In the genomic region with DNA sequence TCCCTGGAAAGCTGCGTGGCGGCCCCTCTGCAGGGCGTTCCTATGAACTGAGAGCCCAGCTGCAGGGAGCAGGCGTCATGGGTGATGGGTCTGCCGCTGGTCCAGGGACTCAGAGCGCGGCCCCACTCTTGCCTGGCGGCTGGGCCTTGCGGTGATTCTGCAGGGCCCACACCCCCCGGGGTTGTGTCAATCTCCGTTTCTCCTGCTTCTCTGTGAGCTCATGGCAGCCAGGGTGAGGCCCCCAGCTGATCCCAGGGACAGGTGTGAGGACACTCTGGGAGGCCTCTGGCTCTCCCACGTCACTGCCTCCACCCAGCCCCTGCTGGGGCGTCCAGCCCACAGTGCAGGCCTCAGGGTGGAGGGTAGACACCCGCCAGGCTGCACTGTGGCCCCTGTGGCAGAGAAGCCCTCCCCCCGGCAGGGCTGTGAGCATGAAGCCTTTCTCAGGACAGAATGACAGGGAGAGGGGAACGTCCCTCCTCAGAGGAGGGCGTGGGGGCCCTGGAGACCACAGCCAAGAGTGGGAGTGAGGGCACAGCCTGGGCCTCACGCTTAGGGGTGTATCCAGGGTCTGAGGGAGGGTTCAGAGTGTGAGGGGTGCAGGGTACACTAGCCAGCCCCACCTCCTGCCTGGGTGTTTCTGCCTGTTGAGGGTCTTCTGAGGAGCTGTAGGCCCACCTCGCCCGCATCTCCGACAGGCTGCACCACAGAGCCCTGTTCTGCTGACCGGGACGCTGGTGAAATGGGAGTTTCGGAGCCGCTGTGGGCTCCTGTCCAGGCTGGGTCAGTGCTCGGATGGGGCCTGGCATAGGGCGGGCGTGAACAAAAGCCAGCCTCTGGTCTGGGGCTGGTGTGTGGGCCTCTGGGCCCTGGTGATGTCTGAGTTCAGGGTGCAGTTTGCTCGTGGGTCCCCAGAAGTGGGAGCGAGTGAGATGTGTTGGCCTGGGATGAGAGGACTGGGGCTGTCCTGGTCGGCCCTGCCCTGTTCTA, we compare ENCODE assay signal across 10 cellular contexts. TPM values are rescaled to one million over a fixed set of nuclear protein-coding genes. Genes with fewer than 3 reads are reported as not detected.
DNase-seq lines count a peak whose midpoint lies in the region; ATAC-seq and TF ChIP-seq lines count a peak whose summit lies in the region.
"Had no signal": no experiment of that assay in that cellular context is flagged by ENCODE, and none has a peak within 500 bp of the region (broad histone marks: within the 10 kb centered on the region; RNA-seq: fewer than 3 reads in every experiment).

No MANE protein-coding gene starts in this region.

- CTCF ChIA-PET in activated naive CD4-positive, alpha-beta T cell treated with anti-CD3 and anti-CD28 coated beads, Interleukin-2, amount 10 ng/mL, durations not matched to agents 7 days and 5 days (lab: Charles Lee), result interaction anchor here (0.6 to 1.9 kb wide), 9 partner anchors 10 to 105 kb away, joined by 3 to 6 read pairs (median 3); no protein-coding TSS in a partner anchor

- peak overlapping the region; percentile 71 for H3K27ac Mint-ChIP-seq in activated naive CD4-positive, alpha-beta T cell treated with anti-CD3 and anti-CD28 coated beads, Interleukin-2, amount 10 ng/mL, durations not matched to agents 7 days and 5 days
- H3K27ac Mint-ChIP-seq: progenitor cell of endocrine pancreas had no signal

- TF ChIP-seq EP300 in tibial nerve (IDR thresholded peaks at IDR 0.05), result no peak

- no peak overlapping the region for H3K4me3 Mint-ChIP-seq in activated naive CD4-positive, alpha-beta T cell treated with anti-CD3 and anti-CD28 coated beads, Interleukin-2, amount 10 ng/mL, durations not matched to agents 7 days and 5 days

- peaks cover 0 to 51% (median 12%) of the 10 kb centered on the region in 9 donors for H3K36me3 ChIP-seq in heart right ventricle
- peaks cover 0 to 61% (median 0%) of the 10 kb centered on the region in 3 donors for H3K36me3 ChIP-seq in tibial nerve

- peaks cover 11 to 33% (median 18%) of the 10 kb centered on the region in 9 donors for H3K4me1 ChIP-seq in heart right ventricle
- peaks cover 0 to 17% (median 5%) of the 10 kb centered on the region in 4 donors for H3K4me1 ChIP-seq in tibial nerve

- H3K4me3 ChIP-seq in heart right ventricle (peak overlapping the region in 1 of 10 donors; percentile 3), tibial nerve (no peak overlapping the region)

- H3K27ac ChIP-seq in heart right ventricle, result peak overlapping the region in 8 of 10 donors; percentile 20 to 71 (median 51)
- peak overlapping the region in 3 of 4 donors; percentile 10 to 78 (median 71) for H3K27ac ChIP-seq in tibial nerve
- H3K27ac ChIP-seq: HL-60 had no signal

- WGBS in heart right ventricle, 2 donors, result 81 to 85% methylated on average over 31 of the region's 31 CpGs
- 74 to 76% methylated on average over 20 to 27 of the region's 31 CpGs for whole genome bisulfite sequencing in tibial nerve, 2 donors

- no peaks in the 10 kb centered on the region for H3K27me3 ChIP-seq in heart right ventricle
- H3K27me3 ChIP-seq in tibial nerve, result no peaks in the 10 kb centered on the region

- no peak for DNase-seq in activated naive CD4-positive, alpha-beta T cell treated with anti-CD3 and anti-CD28 coated beads, Interleukin-2, amount 10 ng/mL, durations not matched to agents 7 days and 5 days
- no peak for DNase-seq in activated naive CD4-positive, alpha-beta T cell treated with anti-CD3 and anti-CD28 coated beads, Interleukin-2, amount 50 U/mL, for 16 hours
- DNase-seq in heart right ventricle (peak in 1 of 2 donors; percentile 20), tibial nerve (ENCODE audit: low spot score in 2 of 2) (no peak), AG08395 (ENCODE audit: low spot score) (no peak), NCI-H524 (lab: John Stamatoyannopoulos, UW) (no peak)
- DNase-seq: MM.1S, SIG-M5 had no signal

- no peak for TF ChIP-seq CTCF in heart right ventricle (IDR thresholded peaks at IDR 0.05)
- no peak for TF ChIP-seq CTCF in tibial nerve (IDR thresholded peaks at IDR 0.05)

- H3K9me3 ChIP-seq in heart right ventricle (no peaks in the 10 kb centered on the region), tibial nerve (no peaks in the 10 kb centered on the region)

- H3K27me3 Mint-ChIP-seq in activated naive CD4-positive, alpha-beta T cell treated with anti-CD3 and anti-CD28 coated beads, Interleukin-2, amount 10 ng/mL, durations not matched to agents 7 days and 5 days, result no peaks in the 10 kb centered on the region
- H3K27me3 Mint-ChIP-seq: progenitor cell of endocrine pancreas had no signal

- no peaks in the 10 kb centered on the region for H3K9me3 Mint-ChIP-seq in activated naive CD4-positive, alpha-beta T cell treated with anti-CD3 and anti-CD28 coated beads, Interleukin-2, amount 10 ng/mL, durations not matched to agents 7 days and 5 days

- peak in 7 of 8 donors; percentile 1 to 9 (median 3) for ATAC-seq in heart right ventricle

- no peak for TF ChIP-seq POLR2A in tibial nerve (IDR thresholded peaks at IDR 0.05)

- intact Hi-C loops in heart right ventricle (cut with DNase I), result loop anchor here in 9 of 10 donors (1.0 to 10.0 kb wide), 9 partner anchors 39 to 79 kb away; partner anchors contain the start of genes TMEM121 (in 3 of the 9), CRIP1 (in 2 of the 9) and TEDC1 (in 1 of the 9)

- H3K4me1 Mint-ChIP-seq in activated naive CD4-positive, alpha-beta T cell treated with anti-CD3 and anti-CD28 coated beads, Interleukin-2, amount 10 ng/mL, durations not matched to agents 7 days and 5 days, result no peaks in the 10 kb centered on the region

- peaks cover 5% of the 10 kb centered on the region for H3K36me3 Mint-ChIP-seq in activated naive CD4-positive, alpha-beta T cell treated with anti-CD3 and anti-CD28 coated beads, Interleukin-2, amount 10 ng/mL, durations not matched to agents 7 days and 5 days

RNA-seq across cellular contexts. Expression of gene CRIP2, which starts 26.7 kb away (rescaled TPM):
- 1,000 to 10,000 TPM in 3 of 10 donors, 100 to 1,000 TPM in 7; 731 to 1,223 (median 884) TPM for total RNA-seq in heart right ventricle
- polyA plus RNA-seq in heart right ventricle, result 1,000 to 10,000 TPM; 1,120 to 1,194 TPM
- 100 to 1,000 TPM; 161 to 268 (median 208) TPM for total RNA-seq in tibial nerve

RNA-seq across cellular contexts. Expression of gene MTA1, which starts 28.3 kb away (rescaled TPM):
- total RNA-seq in heart right ventricle (100 to 1,000 TPM; 104 to 209 (median 133) TPM), tibial nerve (100 to 1,000 TPM in 1 of 4 donors, 10 to 100 TPM in 3; 67.5 to 213 (median 95.3) TPM)
- 100 to 1,000 TPM in 1 of 2 donors, 10 to 100 TPM in 1; 94.4 to 250 TPM for polyA plus RNA-seq in heart right ventricle

RNA-seq across cellular contexts. Expression of gene CRIP1, which starts 38.7 kb away (rescaled TPM):
- total RNA-seq in heart right ventricle (100 to 1,000 TPM in 1 of 10 donors, 10 to 100 TPM in 9; 34.0 to 131 (median 51.0) TPM), tibial nerve (10 to 100 TPM; 26.4 to 77.8 (median 33.5) TPM)
- 100 to 1,000 TPM; 149 to 170 TPM for polyA plus RNA-seq in heart right ventricle

RNA-seq across cellular contexts. Expression of gene TEDC1, which starts 43.1 kb away (rescaled TPM):
- total RNA-seq in heart right ventricle, result 1 to 10 TPM; 2.3 to 5.2 (median 4.2) TPM
- polyA plus RNA-seq in heart right ventricle, result 10 to 100 TPM in 1 of 2 donors, 1 to 10 TPM in 1; 8.4 to 10.0 TPM
- 10 to 100 TPM in 3 of 4 donors, 1 to 10 TPM in 1; 5.5 to 20.4 (median 14.2) TPM for total RNA-seq in tibial nerve

RNA-seq across cellular contexts. Expression of gene TEX22, which starts 49.6 kb away (rescaled TPM):
- total RNA-seq in heart right ventricle (1 to 10 TPM in 4 of 10 donors, under 1 TPM in 4, not detected in 2; 0.42 to 2.0 (median 1.00) TPM), tibial nerve (1 to 10 TPM in 2 of 4 donors, under 1 TPM in 2; 0.84 to 1.3 (median 1.0) TPM)
- under 1 TPM; 0.07 to 0.22 TPM for polyA plus RNA-seq in heart right ventricle
